ENCODE assay signal across 18 cellular contexts in genomic region chr7:36387437-36388345, GRCh38. TPM values are rescaled to one million over a fixed set of nuclear protein-coding genes. Genes with fewer than 3 reads are reported as not detected.
DNase-seq lines count a peak whose midpoint lies in the region; ATAC-seq, FAIRE-seq and TF ChIP-seq lines count a peak whose summit lies in the region.
"Had no signal": no experiment of that assay in that cellular context is flagged by ENCODE, and none has a peak within 500 bp of the region (broad histone marks: within the 10 kb centered on the region; RNA-seq: fewer than 3 reads in every experiment).

No MANE protein-coding gene starts in this region.

- H3K9me3 Mint-ChIP-seq in effector memory CD8-positive, alpha-beta T cell: no peaks in the 10 kb centered on the region
- H3K9me3 Mint-ChIP-seq: activated naive CD4-positive, alpha-beta T cell treated with anti-CD3 and anti-CD28 coated beads, Interleukin-2, amount 50 U/mL, for 72 hours; stimulated activated naive CD8-positive, alpha-beta T cell treated with anti-CD3 and anti-CD28 coated beads, Interleukin-15, amount 100 ng/mL, for 72 hours had no signal

- H3K36me3 Mint-ChIP-seq in effector memory CD8-positive, alpha-beta T cell (ENCODE audit: insufficient read depth): peaks cover 5% of the 10 kb centered on the region

- intact Hi-C loops in sigmoid colon (cut with DNase I) (no loop called here), spleen (cut with DNase I; ENCODE audit: low total_unique reads) (no loop called here)

- 24 to 69% methylated on average over 8 of the region's 8 CpGs for WGBS in sigmoid colon, 2 donors
- WGBS in spleen, 5 donors: 78 to 89% (median 83%) methylated on average over 8 of the region's 8 CpGs

- H3K27ac Mint-ChIP-seq in effector memory CD8-positive, alpha-beta T cell: peak overlapping the region; percentile 8 to 26
- H3K27ac Mint-ChIP-seq: activated CD4-positive, alpha-beta T cell treated with anti-CD3 and anti-CD28 coated beads for 36 hours; stimulated activated naive CD8-positive, alpha-beta T cell treated with anti-CD3 and anti-CD28 coated beads, Interleukin-15, amount 100 ng/mL, for 72 hours had no signal

- peaks cover 12 to 22% of the 10 kb centered on the region in 2 donors for H3K4me1 Mint-ChIP-seq in effector memory CD8-positive, alpha-beta T cell (ENCODE audit: low read depth in 2 of 2)

- TF ChIP-seq POLR2A in sigmoid colon (IDR thresholded peaks at IDR 0.05) (no peak), spleen (IDR thresholded peaks at IDR 0.05) (no peak), H54 (IDR thresholded peaks at IDR 0.05; ENCODE audit: low read depth, low read length) (no peak)

- H3K27me3 ChIP-seq in sigmoid colon (no peaks in the 10 kb centered on the region), spleen (replicated peaks in 1 of 7) (no peaks in the 10 kb centered on the region)
- H3K27me3 ChIP-seq: BLaER1 treated with 17β-estradiol and CSF1 and Interleukin-3, amounts not matched to agents 10 nM and 100 nM; brain microvascular endothelial cell; Peyer's patch had no signal

- no peaks in the 10 kb centered on the region for H3K9me3 ChIP-seq in sigmoid colon
- no peaks in the 10 kb centered on the region for H3K9me3 ChIP-seq in spleen
- H3K9me3 ChIP-seq: BLaER1 treated with 17β-estradiol and CSF1 and Interleukin-3, amounts not matched to agents 10 nM and 100 nM; Peyer's patch had no signal

- ATAC-seq in effector memory CD8-positive, alpha-beta T cell (replicated peaks): no peak
- no peak for ATAC-seq in GM21723 (IDR thresholded peaks at IDR 0.05; ENCODE audit: unreplicated experiment)
- ATAC-seq: activated CD4-positive, alpha-beta T cell treated with anti-CD3 and anti-CD28 coated beads for 36 hours; activated naive CD4-positive, alpha-beta T cell treated with anti-CD3 and anti-CD28 coated beads, Interleukin-2, amount 50 U/mL, for 72 hours; stimulated activated naive CD8-positive, alpha-beta T cell treated with anti-CD3 and anti-CD28 coated beads, Interleukin-15, amount 100 ng/mL, for 72 hours had no signal

- TF ChIP-seq CTCF in sigmoid colon (IDR thresholded peaks at IDR 0.05) (no peak), spleen (IDR thresholded peaks at IDR 0.05 in 8 of 11, conservative IDR thresholded peaks at IDR 0.05 in 3 of 11) (no peak)

- FAIRE-seq in H54 (lab: Jason Lieb, UNC): no peak

- H3K4me3 ChIP-seq in sigmoid colon: no peak overlapping the region
- H3K4me3 ChIP-seq in spleen: no peak overlapping the region
- H3K4me3 ChIP-seq: BLaER1 treated with 17β-estradiol and CSF1 and Interleukin-3, amounts not matched to agents 10 nM and 100 nM; Peyer's patch had no signal

- H3K4me3 Mint-ChIP-seq in effector memory CD8-positive, alpha-beta T cell: no peak overlapping the region
- H3K4me3 Mint-ChIP-seq: activated CD4-positive, alpha-beta T cell treated with anti-CD3 and anti-CD28 coated beads for 36 hours; stimulated activated naive CD8-positive, alpha-beta T cell treated with anti-CD3 and anti-CD28 coated beads, Interleukin-15, amount 100 ng/mL, for 72 hours had no signal

- TF ChIP-seq EP300 in sigmoid colon (IDR thresholded peaks at IDR 0.05): no peak

- H3K27ac ChIP-seq in sigmoid colon (peak overlapping the region; percentile 69 to 88 (median 81)), spleen (peak overlapping the region in 1 of 8 donors; percentile 64)
- H3K27ac ChIP-seq: brain microvascular endothelial cell had no signal

- H3K4me1 ChIP-seq in sigmoid colon: peaks cover 0 to 23% (median 16%) of the 10 kb centered on the region in 4 donors
- peaks cover 8 to 37% (median 25%) of the 10 kb centered on the region in 6 donors for H3K4me1 ChIP-seq in spleen

- no peaks in the 10 kb centered on the region for H3K36me3 ChIP-seq in sigmoid colon
- no peaks in the 10 kb centered on the region for H3K36me3 ChIP-seq in spleen
- H3K36me3 ChIP-seq: brain microvascular endothelial cell, Peyer's patch had no signal

- DNase-seq in EH (ENCODE audit: low read depth): peak; percentile 40
- peak; percentile 87 for DNase-seq in M059J (ENCODE audit: low read depth)
- DNase-seq in effector memory CD8-positive, alpha-beta T cell: no peak
- no peak for DNase-seq in sigmoid colon
- no peak for DNase-seq in spleen
- no peak for DNase-seq in H54 (ENCODE audit: insufficient read length, low spot score)
- DNase-seq in DMS 273 (lab: John Stamatoyannopoulos, UW; ENCODE audit: unreplicated experiment): no peak
- DNase-seq: activated CD4-positive, alpha-beta T cell treated with anti-CD3 and anti-CD28 coated beads for 36 hours; activated T-cell treated with anti-CD3 and anti-CD28 coated beads for 4 hours; brain microvascular endothelial cell; glutamatergic neuron; NCI-H1694 treated with DMSO at 0.1 percent for 48 hours; NCI-H524; Peyer's patch; stimulated activated naive CD8-positive, alpha-beta T cell treated with anti-CD3 and anti-CD28 coated beads, Interleukin-15, amount 100 ng/mL, for 72 hours had no signal

- no peaks in the 10 kb centered on the region for H3K27me3 Mint-ChIP-seq in effector memory CD8-positive, alpha-beta T cell

RNA-seq across cellular contexts. Expression of gene ANLN, which starts 2.0 kb away (rescaled TPM):
- 259 and 285 TPM in 2 replicates for total RNA-seq in M059J (2014; rRNA removed; shearing (Covaris generic))
- total RNA-seq in sigmoid colon: 10 to 100 TPM in 1 of 4 donors, 1 to 10 TPM in 3; 3.6 to 16.9 (median 4.1) TPM
- 10 to 100 TPM in 1 of 3 donors, 1 to 10 TPM in 2; 2.4 to 10.8 (median 5.5) TPM for polyA plus RNA-seq in sigmoid colon
- 10 to 100 TPM in 2 of 7 donors, 1 to 10 TPM in 5; 1.7 to 14.9 (median 5.1) TPM for total RNA-seq in spleen
- 1 to 10 TPM in 2 of 3 donors, under 1 TPM in 1; 0.91 to 2.1 (median 1.4) TPM for polyA plus RNA-seq in spleen

Comparison
In these comparisons a context has a peak if more than half of its experiments do, and no peak if none do; other contexts are left out.
1. DNase-seq: peak in EH (single experiment) and M059J (single experiment); none in effector memory CD8-positive, alpha-beta T cell (0 of 3), sigmoid colon (single experiment), spleen (single experiment), H54 (single experiment) and DMS 273 (single experiment).
2. RNA of gene ANLN, which starts 2.0 kb away (total RNA-seq): 259 to 285 TPM in M059J; 1.7 to 14.9 TPM in spleen and 3.6 to 16.9 TPM in sigmoid colon; every median in the first group is over 10 times any median in the second.